In genomic region chr19:11265177-11265784, GRCh38 we compare ENCODE assay signal across 18 cellular contexts. TPM values are rescaled to one million over a fixed set of nuclear protein-coding genes. Genes with fewer than 3 reads are reported as not detected.
DNase-seq lines count a peak whose midpoint lies in the region; ATAC-seq and TF ChIP-seq lines count a peak whose summit lies in the region.
"Had no signal": no experiment of that assay in that cellular context is flagged by ENCODE, and none has a peak within 500 bp of the region (broad histone marks: within the 10 kb centered on the region; RNA-seq: fewer than 3 reads in every experiment).

No MANE protein-coding gene starts in this region.

- ATAC-seq in PC-3 (no peak), HG03565 (IDR thresholded peaks at IDR 0.05; ENCODE audit: unreplicated experiment) (no peak)

- H3F3A ChIP-seq in PC-3 (ENCODE audit: low read length, unreplicated experiment): peaks cover 4% of the 10 kb centered on the region

- H3K4me3 ChIP-seq in PC-3 (ENCODE audit: low read length) (peak overlapping the region; percentile 11; the same call in 1 of the 2 replicates), breast epithelium (no peak overlapping the region), mucosa of stomach (ENCODE audit: low read length) (peak overlapping the region; percentile 60), subcutaneous abdominal adipose tissue (ENCODE audit: low read depth in 1 of 5, low read length in 5 of 5) (no peak overlapping the region)
- H3K4me3 ChIP-seq: coronary artery had no signal

- H2AFZ ChIP-seq in PC-3 (ENCODE audit: low read length): peak overlapping the region; percentile 23

- H3K27ac ChIP-seq in PC-3 (ENCODE audit: low read length): peak overlapping the region; percentile 77
- H3K27ac ChIP-seq in breast epithelium: peak overlapping the region; percentile 40 to 71
- H3K27ac ChIP-seq in subcutaneous abdominal adipose tissue (ENCODE audit: low read depth, low read length): peak overlapping the region; percentile 46

- no peaks in the 10 kb centered on the region for H4K20me1 ChIP-seq in PC-3 (ENCODE audit: low read length)

- TF ChIP-seq CTCF in PC-3 (conservative IDR thresholded peaks at IDR 0.05; ENCODE audit: low read depth, low read length) (no peak), breast epithelium (IDR thresholded peaks at IDR 0.05) (no peak)

- no peaks in the 10 kb centered on the region for H3K36me3 ChIP-seq in PC-3 (ENCODE audit: low read depth, low read length)
- H3K36me3 ChIP-seq in breast epithelium: no peaks in the 10 kb centered on the region
- H3K36me3 ChIP-seq in mucosa of stomach (ENCODE audit: control insufficient read depth, insufficient read depth, low read length): no peaks in the 10 kb centered on the region
- no peaks in the 10 kb centered on the region for H3K36me3 ChIP-seq in subcutaneous abdominal adipose tissue (ENCODE audit: control insufficient read depth in 5 of 5, insufficient read depth in 5 of 5, low read length in 5 of 5)

- TSS peak; percentile 27 for BruUV-seq in PC-3 (replicated peaks; lab: Mats Ljungman, UMichigan)

- DNase-seq in PC-3 (no peak), breast epithelium (ENCODE audit: low spot score in 2 of 2) (no peak), anterior cingulate cortex (lab: John Stamatoyannopoulos, UW) (no peak), amniotic stem cell (lab: John Stamatoyannopoulos, UW) (no peak), NCI-H748 treated with DMSO at 0.1 percent for 48 hours (lab: John Stamatoyannopoulos, UW) (no peak)
- DNase-seq: activated CD4-positive, CD25-positive, alpha-beta regulatory T cell treated with anti-CD3 and anti-CD28 coated beads, Interleukin-2, amount 50 U/mL, for 72 hours; activated CD8-positive, alpha-beta memory T cell treated with anti-CD3 and anti-CD28 coated beads, Interleukin-2, amount 50 U/mL, for 48 hours; CD4-positive, alpha-beta memory T cell; NCI-H1092; NCI-H345; stimulated activated naive CD4-positive, alpha-beta T cell; SW 1271 had no signal

- intact Hi-C loops in PC-3 (cut with micrococcal nuclease): no loop called here
- intact Hi-C loops in breast epithelium (cut with DNase I; ENCODE audit: low total_unique reads): no loop called here

- H3K27me3 ChIP-seq in PC-3 (ENCODE audit: low read length): no peaks in the 10 kb centered on the region
- no peaks in the 10 kb centered on the region for H3K27me3 ChIP-seq in breast epithelium
- H3K27me3 ChIP-seq in mucosa of stomach (ENCODE audit: control insufficient read depth, insufficient read depth, low read length): no peaks in the 10 kb centered on the region
- no peaks in the 10 kb centered on the region for H3K27me3 ChIP-seq in subcutaneous abdominal adipose tissue (ENCODE audit: control insufficient read depth in 5 of 5, insufficient read depth in 4 of 5, low read length in 5 of 5)

- no peaks in the 10 kb centered on the region for H3K9me3 ChIP-seq in PC-3 (ENCODE audit: low read length)
- no peaks in the 10 kb centered on the region for H3K9me3 ChIP-seq in breast epithelium
- no peaks in the 10 kb centered on the region for H3K9me3 ChIP-seq in mucosa of stomach (ENCODE audit: control insufficient read depth, low read length)
- H3K9me3 ChIP-seq in subcutaneous abdominal adipose tissue (ENCODE audit: control insufficient read depth in 5 of 5, low read length in 5 of 5): no peaks in the 10 kb centered on the region

- H3K79me2 ChIP-seq in PC-3 (ENCODE audit: low read length): peaks cover 7% of the 10 kb centered on the region; the same call in 1 of the 2 replicates

- no peaks in the 10 kb centered on the region for H3K9me2 ChIP-seq in PC-3 (replicated peaks; ENCODE audit: low read length)

- no peak for TF ChIP-seq POLR2A in breast epithelium (IDR thresholded peaks at IDR 0.05)

- H3K9ac ChIP-seq in PC-3 (ENCODE audit: low read length) (peak overlapping the region; percentile 31), mucosa of stomach (ENCODE audit: low read length) (peak overlapping the region; percentile 70), subcutaneous abdominal adipose tissue (ENCODE audit: low read length in 5 of 5) (no peak overlapping the region)

- peak overlapping the region; percentile 68 for H3K4me2 ChIP-seq in PC-3 (ENCODE audit: low read length)

- H3K4me1 ChIP-seq in PC-3 (ENCODE audit: insufficient read depth, low read length): peaks cover 43% of the 10 kb centered on the region
- H3K4me1 ChIP-seq in breast epithelium: peaks cover 0 to 5% of the 10 kb centered on the region in 2 donors
- H3K4me1 ChIP-seq in mucosa of stomach (ENCODE audit: control insufficient read depth, insufficient read depth, low read length): peaks cover 64% of the 10 kb centered on the region
- H3K4me1 ChIP-seq in subcutaneous abdominal adipose tissue (ENCODE audit: control insufficient read depth in 5 of 5, insufficient read depth in 5 of 5, low read length in 5 of 5): peaks cover 0 to 52% (median 25%) of the 10 kb centered on the region in 5 donors

- CTCF ChIA-PET in PC-3 (lab: Charles Lee): interaction anchor here (1.0 kb wide), 1 partner anchor 29 kb away, joined by 16 read pairs; no protein-coding TSS in a partner anchor

- POLR2A ChIA-PET in PC-3 (lab: Charles Lee; ENCODE audit: unreplicated experiment): interaction anchor here (0.8 kb wide), 1 partner anchor 109 kb away, joined by 4 read pairs; the partner anchor contains the start of gene SWSAP1

RNA-seq across cellular contexts. Expression of gene DOCK6, which starts 3.0 kb away (rescaled TPM):
- total RNA-seq in PC-3 (2014; rRNA removed): 28.0 and 29.4 TPM in 2 replicates
- total RNA-seq in breast epithelium: 10 to 100 TPM; 20.9 to 59.3 (median 49.6) TPM

RNA-seq across cellular contexts. Expression of gene ANGPTL8, which starts 25.9 kb away (rescaled TPM):
- total RNA-seq in PC-3 (2014; rRNA removed) (not detected in 2 replicates), breast epithelium (10 to 100 TPM in 1 of 3 donors, under 1 TPM in 1, not detected in 1; 0.44 to 17.9 TPM)
- total RNA-seq: CD4-positive, alpha-beta memory T cell; G401; mononuclear cell had no signal

RNA-seq across cellular contexts. Expression of gene TSPAN16, which starts 30.7 kb away (rescaled TPM):
- total RNA-seq in PC-3 (2014; rRNA removed) (not detected in 2 replicates), breast epithelium (not detected)
- total RNA-seq: CD4-positive, alpha-beta memory T cell; G401; mononuclear cell had no signal

Comparison
In these comparisons a context has a peak if more than half of its experiments do, and no peak if none do; other contexts are left out.
1. H3K4me3 ChIP-seq: peak in PC-3 (single experiment) and mucosa of stomach (single experiment); none in breast epithelium (0 of 3) and subcutaneous abdominal adipose tissue (0 of 5).
2. H3K9ac ChIP-seq: peak in PC-3 (single experiment) and mucosa of stomach (single experiment); none in subcutaneous abdominal adipose tissue (0 of 5).
3. Peak in every context shown above with its lines, with median percentiles within 50 percentile points of each other: H3K27ac ChIP-seq.